Comparison of ENCODE assay signal across 23 cellular contexts in the genomic region with DNA sequence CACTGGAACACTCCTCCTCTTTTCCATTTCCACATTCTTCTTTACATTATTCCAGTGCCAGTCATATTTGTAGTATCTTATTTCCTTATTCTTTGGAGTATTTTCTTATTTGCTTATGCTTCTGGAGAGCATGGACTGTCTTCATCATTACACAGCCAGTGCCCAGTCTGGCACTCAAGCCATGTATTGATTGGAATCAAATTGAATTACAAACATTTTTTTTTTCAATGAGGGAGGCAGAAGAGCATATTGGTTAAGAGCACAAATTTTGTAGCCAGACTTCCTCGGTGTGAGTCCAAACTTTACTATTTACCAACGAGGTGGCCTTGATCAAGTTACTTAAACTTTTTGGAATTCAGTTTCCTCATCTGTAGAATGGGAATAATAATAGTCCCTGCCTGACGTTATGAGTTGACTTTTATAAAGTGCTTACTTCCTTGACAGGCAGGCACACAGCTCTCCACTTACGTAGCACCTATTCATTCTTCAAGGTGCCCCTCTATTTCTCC.
"Had no signal": no experiment of that assay in that cellular context is flagged by ENCODE, and none has a peak within 500 bp of the region (broad histone marks: within the 10 kb centered on the region; RNA-seq: fewer than 3 reads in every experiment).

No MANE protein-coding gene starts in this region.

- H3K27me3 ChIP-seq: esophagus muscularis mucosa, gastrocnemius medialis, neural progenitor cell, ovary, right atrium auricular region, testis, tibial nerve had no signal

- H3K27ac ChIP-seq: epithelial cell of prostate, esophagus muscularis mucosa, left ventricle myocardium inferior, neural progenitor cell, ovary, right atrium auricular region, testis, tibial nerve had no signal

- H3K4me3 Mint-ChIP-seq: dendritic cell treated with granulocyte-macrophage colony-stimulating factor and Interleukin-4, amounts not matched to agents 40 ng/mL and 50 ng/mL, for 4 days; effector memory CD8-positive, alpha-beta T cell; immature natural killer cell; natural killer cell treated with Interleukin-12 subunit alpha and Interleukin-12 subunit beta and Interleukin-15 and Interleukin-18, amount 100 ng/mL, for 72 hours; neural progenitor cell; stimulated activated naive CD8-positive, alpha-beta T cell treated with anti-CD3 and anti-CD28 coated beads, Interleukin-15, amount 100 ng/mL, for 72 hours had no signal

- H3K4me2 ChIP-seq: neural progenitor cell had no signal

- H3K9me3 ChIP-seq: esophagus muscularis mucosa, gastrocnemius medialis, ovary, right atrium auricular region, testis had no signal

- DNase-seq: effector memory CD8-positive, alpha-beta T cell; immature natural killer cell; left ventricle myocardium inferior; mesenchymal stem cell; midbrain; nucleus accumbens; ovary; small intestine; stimulated activated CD4-positive, alpha-beta T cell treated with anti-CD3 and anti-CD28 coated beads, Interleukin-2, amount 100 ng/mL, for 48 hours; stimulated activated naive CD8-positive, alpha-beta T cell treated with anti-CD3 and anti-CD28 coated beads, Interleukin-15, amount 100 ng/mL, for 72 hours; testis had no signal

- H2AFZ ChIP-seq: neural progenitor cell had no signal

- H3K4me1 Mint-ChIP-seq: neural progenitor cell had no signal

- H3K4me1 ChIP-seq: neural progenitor cell, testis had no signal

- H3K36me3 ChIP-seq: esophagus muscularis mucosa, gastrocnemius medialis, left ventricle myocardium inferior, neural progenitor cell, ovary, right atrium auricular region, tibial nerve had no signal

- H3K27me3 Mint-ChIP-seq: effector memory CD8-positive, alpha-beta T cell; stimulated activated naive CD8-positive, alpha-beta T cell treated with anti-CD3 and anti-CD28 coated beads, Interleukin-15, amount 100 ng/mL, for 72 hours had no signal

- H3K36me3 Mint-ChIP-seq: immature natural killer cell; natural killer cell treated with Interleukin-12 subunit alpha and Interleukin-12 subunit beta and Interleukin-15 and Interleukin-18, amount 100 ng/mL, for 72 hours; neural progenitor cell had no signal

- H3K9me3 Mint-ChIP-seq: dendritic cell treated with granulocyte-macrophage colony-stimulating factor and Interleukin-4, amounts not matched to agents 40 ng/mL and 50 ng/mL, for 4 days; effector memory CD8-positive, alpha-beta T cell; immature natural killer cell; natural killer cell treated with Interleukin-12 subunit alpha and Interleukin-12 subunit beta and Interleukin-15 and Interleukin-18, amount 100 ng/mL, for 72 hours; neural progenitor cell; stimulated activated naive CD8-positive, alpha-beta T cell treated with anti-CD3 and anti-CD28 coated beads, Interleukin-15, amount 100 ng/mL, for 72 hours had no signal

- H3K27ac Mint-ChIP-seq: dendritic cell treated with granulocyte-macrophage colony-stimulating factor and Interleukin-4, amounts not matched to agents 40 ng/mL and 50 ng/mL, for 4 days; effector memory CD8-positive, alpha-beta T cell; immature natural killer cell; neural progenitor cell; stimulated activated naive CD8-positive, alpha-beta T cell treated with anti-CD3 and anti-CD28 coated beads, Interleukin-15, amount 100 ng/mL, for 72 hours had no signal

- FAIRE-seq: colon, keratinocyte, small intestine, urothelium cell line had no signal

- H3K4me3 ChIP-seq: esophagus muscularis mucosa, gastrocnemius medialis, left ventricle myocardium inferior, lung, neural progenitor cell, ovary, right atrium auricular region, testis, tibial nerve had no signal

- H3K9ac ChIP-seq: neural progenitor cell had no signal

- ATAC-seq: effector memory CD8-positive, alpha-beta T cell; natural killer cell treated with Interleukin-12 subunit alpha and Interleukin-12 subunit beta and Interleukin-15 and Interleukin-18, amount 100 ng/mL, for 72 hours; stimulated activated naive CD8-positive, alpha-beta T cell treated with anti-CD3 and anti-CD28 coated beads, Interleukin-15, amount 100 ng/mL, for 72 hours had no signal
